ENCODE assay signal across 1 cellular context in the genomic region with DNA sequence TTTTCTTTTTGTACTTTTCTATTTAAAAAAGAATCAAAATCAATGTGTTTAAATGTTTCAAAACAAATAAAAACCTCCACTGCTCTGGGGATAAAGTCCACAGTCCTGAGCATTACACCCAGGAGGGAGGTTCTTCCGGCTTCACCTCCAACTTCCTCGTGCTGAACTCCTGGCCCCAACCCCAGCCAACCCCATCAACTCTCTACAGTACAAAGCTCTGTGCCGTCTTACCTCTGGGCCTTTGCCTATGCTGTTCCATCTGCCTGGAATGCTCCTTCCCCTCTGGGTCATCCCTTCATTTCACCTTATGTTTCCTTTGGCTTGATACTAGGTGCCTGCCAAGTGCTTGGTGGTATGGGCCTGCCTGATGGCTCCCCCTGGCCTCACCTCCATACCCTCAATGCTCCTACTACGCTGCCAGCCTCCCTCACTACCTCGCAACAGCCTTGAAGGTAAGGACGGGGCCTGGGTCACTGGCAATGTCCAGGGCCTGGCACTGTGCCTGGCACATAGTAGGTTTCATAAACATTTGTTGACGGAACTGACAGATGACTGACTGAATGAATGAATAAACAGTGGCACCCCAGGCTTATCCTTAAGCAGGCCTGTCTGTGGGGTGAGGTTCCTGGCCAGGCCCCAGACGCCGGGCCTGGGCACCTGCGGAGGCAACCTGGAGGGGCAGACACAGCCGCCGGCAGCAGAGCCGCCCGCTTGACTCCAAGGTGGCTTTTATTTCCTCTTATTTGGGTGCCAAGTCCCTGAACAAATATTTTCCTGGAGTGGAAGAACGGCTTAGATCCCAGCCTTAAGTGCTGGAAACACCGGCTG.
TF ChIP-seq lines count a peak whose summit lies in the region.

No MANE protein-coding gene starts in this region.

TF ChIP-seq in HepG2, 621 proteins besides CTCF, POLR2A, EP300 and RAD21 (continued from another document and continues in another):
- TF ChIP-seq, protein P1, sequence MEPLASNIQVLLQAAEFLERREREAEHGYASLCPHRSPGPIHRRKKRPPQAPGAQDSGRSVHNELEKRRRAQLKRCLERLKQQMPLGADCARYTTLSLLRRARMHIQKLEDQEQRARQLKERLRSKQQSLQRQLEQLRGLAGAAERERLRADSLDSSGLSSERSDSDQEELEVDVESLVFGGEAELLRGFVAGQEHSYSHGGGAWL (CRISPR knock-in tag; IDR thresholded peaks at IDR 0.05): no peak
- TF ChIP-seq PAF1 (CRISPR knock-in tag; IDR thresholded peaks at IDR 0.05) (no peak), ZNF552 (CRISPR knock-in tag; IDR thresholded peaks at IDR 0.05; ENCODE audit: borderline replicate concordance) (no peak; the same call in 1 of the 2 replicates), RBM39 (IDR thresholded peaks at IDR 0.05; ENCODE audit: low read depth, low read length, poor library complexity, severe bottlenecking) (no peak), ZSCAN30 (CRISPR knock-in tag; IDR thresholded peaks at IDR 0.05) (no peak), HOXA7 (CRISPR knock-in tag; IDR thresholded peaks at IDR 0.05) (no peak), GABPB1 (CRISPR knock-in tag; IDR thresholded peaks at IDR 0.05) (peak; percentile 70), SNAPC2 (CRISPR knock-in tag; IDR thresholded peaks at IDR 0.05) (peak; percentile 90), ZFP82 (CRISPR knock-in tag; IDR thresholded peaks at IDR 0.05; ENCODE audit: borderline replicate concordance) (no peak), ZNF720 (CRISPR knock-in tag; IDR thresholded peaks at IDR 0.05) (no peak), ZMYM3 (CRISPR knock-in tag; IDR thresholded peaks at IDR 0.05) (peak; percentile 99), SETDB1 (CRISPR knock-in tag; IDR thresholded peaks at IDR 0.05; ENCODE audit: borderline replicate concordance) (no peak), KMT2B (CRISPR knock-in tag; IDR thresholded peaks at IDR 0.05) (no peak), SMAD1 (CRISPR knock-in tag; IDR thresholded peaks at IDR 0.05; ENCODE audit: borderline replicate concordance, low read depth) (no peak), MEF2D (CRISPR knock-in tag; IDR thresholded peaks at IDR 0.05) (peak; percentile 54), PHB2 (IDR thresholded peaks at IDR 0.05; ENCODE audit: partially characterized antibody) (no peak), ZNF432 (CRISPR knock-in tag; IDR thresholded peaks at IDR 0.05; ENCODE audit: borderline replicate concordance) (no peak), REPIN1 (CRISPR knock-in tag; IDR thresholded peaks at IDR 0.05; ENCODE audit: borderline replicate concordance, low read depth) (peak; percentile 38; the same call in 1 of the 2 replicates), ZNF709 (CRISPR knock-in tag; IDR thresholded peaks at IDR 0.05) (peak; percentile 30; the same call in 1 of the 2 replicates), ZSCAN12 (CRISPR knock-in tag; IDR thresholded peaks at IDR 0.05) (no peak), ZC3H4 (CRISPR knock-in tag; IDR thresholded peaks at IDR 0.05; ENCODE audit: borderline replicate concordance) (no peak), ZNF224 (CRISPR knock-in tag; IDR thresholded peaks at IDR 0.05) (no peak), ZNF496 (CRISPR knock-in tag; IDR thresholded peaks at IDR 0.05; ENCODE audit: insufficient replicate concordance) (no peak), TBX2 (CRISPR knock-in tag; IDR thresholded peaks at IDR 0.05; ENCODE audit: borderline replicate concordance) (peak; percentile 81; the same call in 1 of the 2 replicates), GTF2F1 (IDR thresholded peaks at IDR 0.05; ENCODE audit: low read length) (no peak), ZNF451 (CRISPR knock-in tag; IDR thresholded peaks at IDR 0.05) (peak; percentile 61; the same call in 1 of the 2 replicates), HDAC1 (CRISPR knock-in tag; IDR thresholded peaks at IDR 0.05) (peak; percentile 87), FOXJ3 (CRISPR knock-in tag; IDR thresholded peaks at IDR 0.05; ENCODE audit: borderline replicate concordance) (peak; percentile 49; the same call in 1 of the 2 replicates), HNRNPUL1 (IDR thresholded peaks at IDR 0.05; ENCODE audit: low read depth, low read length) (no peak), RCOR2 (CRISPR knock-in tag; IDR thresholded peaks at IDR 0.05) (peak; percentile 97), ELF4 (CRISPR knock-in tag; IDR thresholded peaks at IDR 0.05; ENCODE audit: borderline replicate concordance) (peak; percentile 97), ZNF841 (CRISPR knock-in tag; IDR thresholded peaks at IDR 0.05; ENCODE audit: borderline replicate concordance) (no peak), IKZF1 (IDR thresholded peaks at IDR 0.05) (no peak), ZBTB3 (CRISPR knock-in tag; IDR thresholded peaks at IDR 0.05; ENCODE audit: borderline replicate concordance, low read depth) (0 out of 2 replicates have a peak, but pooled peaks have one; percentile 62), ZBTB21 (CRISPR knock-in tag; IDR thresholded peaks at IDR 0.05) (no peak), U2AF1 (optimal IDR thresholded peaks at IDR 0.05; ENCODE audit: low read depth, low read length) (no peak), THAP11 (CRISPR knock-in tag; IDR thresholded peaks at IDR 0.05) (peak; percentile 61; the same call in 1 of the 2 replicates), TAF1 (CRISPR knock-in tag; IDR thresholded peaks at IDR 0.05) (no peak), ZNF746 (CRISPR knock-in tag; IDR thresholded peaks at IDR 0.05) (peak; percentile 74; the same call in 1 of the 2 replicates), ZNF17 (CRISPR knock-in tag; IDR thresholded peaks at IDR 0.05) (no peak), TMF1 (CRISPR knock-in tag; IDR thresholded peaks at IDR 0.05; ENCODE audit: low read depth) (no peak), MBD4 (IDR thresholded peaks at IDR 0.05; ENCODE audit: borderline replicate concordance, low read length) (no peak; the same call in 1 of the 2 replicates), ZNF549 (CRISPR knock-in tag; IDR thresholded peaks at IDR 0.05) (no peak)
- TF ChIP-seq, protein P2, sequence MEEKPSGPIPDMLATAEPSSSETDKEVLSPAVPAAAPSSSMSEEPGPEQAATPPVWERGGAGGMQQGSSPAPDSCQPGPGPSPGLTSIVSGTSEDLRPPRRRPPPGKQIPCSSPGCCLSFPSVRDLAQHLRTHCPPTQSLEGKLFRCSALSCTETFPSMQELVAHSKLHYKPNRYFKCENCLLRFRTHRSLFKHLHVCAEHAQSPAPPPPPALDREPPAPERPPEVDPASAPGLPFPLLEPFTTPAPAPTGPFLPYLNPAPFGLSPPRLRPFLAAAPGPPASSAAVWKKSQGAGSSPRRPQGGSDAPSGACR (CRISPR knock-in tag; IDR thresholded peaks at IDR 0.05): no peak
- TF ChIP-seq, protein P3, sequence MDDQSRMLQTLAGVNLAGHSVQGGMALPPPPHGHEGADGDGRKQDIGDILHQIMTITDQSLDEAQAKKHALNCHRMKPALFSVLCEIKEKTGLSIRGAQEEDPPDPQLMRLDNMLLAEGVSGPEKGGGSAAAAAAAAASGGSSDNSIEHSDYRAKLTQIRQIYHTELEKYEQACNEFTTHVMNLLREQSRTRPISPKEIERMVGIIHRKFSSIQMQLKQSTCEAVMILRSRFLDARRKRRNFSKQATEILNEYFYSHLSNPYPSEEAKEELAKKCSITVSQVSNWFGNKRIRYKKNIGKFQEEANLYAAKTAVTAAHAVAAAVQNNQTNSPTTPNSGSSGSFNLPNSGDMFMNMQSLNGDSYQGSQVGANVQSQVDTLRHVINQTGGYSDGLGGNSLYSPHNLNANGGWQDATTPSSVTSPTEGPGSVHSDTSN (CRISPR knock-in tag; IDR thresholded peaks at IDR 0.05; ENCODE audit: borderline replicate concordance): no peak
- TF ChIP-seq, protein P4, sequence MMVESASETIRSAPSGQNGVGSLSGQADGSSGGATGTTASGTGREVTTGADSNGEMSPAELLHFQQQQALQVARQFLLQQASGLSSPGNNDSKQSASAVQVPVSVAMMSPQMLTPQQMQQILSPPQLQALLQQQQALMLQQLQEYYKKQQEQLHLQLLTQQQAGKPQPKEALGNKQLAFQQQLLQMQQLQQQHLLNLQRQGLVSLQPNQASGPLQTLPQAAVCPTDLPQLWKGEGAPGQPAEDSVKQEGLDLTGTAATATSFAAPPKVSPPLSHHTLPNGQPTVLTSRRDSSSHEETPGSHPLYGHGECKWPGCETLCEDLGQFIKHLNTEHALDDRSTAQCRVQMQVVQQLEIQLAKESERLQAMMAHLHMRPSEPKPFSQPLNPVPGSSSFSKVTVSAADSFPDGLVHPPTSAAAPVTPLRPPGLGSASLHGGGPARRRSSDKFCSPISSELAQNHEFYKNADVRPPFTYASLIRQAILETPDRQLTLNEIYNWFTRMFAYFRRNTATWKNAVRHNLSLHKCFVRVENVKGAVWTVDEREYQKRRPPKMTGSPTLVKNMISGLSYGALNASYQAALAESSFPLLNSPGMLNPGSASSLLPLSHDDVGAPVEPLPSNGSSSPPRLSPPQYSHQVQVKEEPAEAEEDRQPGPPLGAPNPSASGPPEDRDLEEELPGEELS (CRISPR knock-in tag; IDR thresholded peaks at IDR 0.05): peak; percentile 78
- TF ChIP-seq, protein P5, sequence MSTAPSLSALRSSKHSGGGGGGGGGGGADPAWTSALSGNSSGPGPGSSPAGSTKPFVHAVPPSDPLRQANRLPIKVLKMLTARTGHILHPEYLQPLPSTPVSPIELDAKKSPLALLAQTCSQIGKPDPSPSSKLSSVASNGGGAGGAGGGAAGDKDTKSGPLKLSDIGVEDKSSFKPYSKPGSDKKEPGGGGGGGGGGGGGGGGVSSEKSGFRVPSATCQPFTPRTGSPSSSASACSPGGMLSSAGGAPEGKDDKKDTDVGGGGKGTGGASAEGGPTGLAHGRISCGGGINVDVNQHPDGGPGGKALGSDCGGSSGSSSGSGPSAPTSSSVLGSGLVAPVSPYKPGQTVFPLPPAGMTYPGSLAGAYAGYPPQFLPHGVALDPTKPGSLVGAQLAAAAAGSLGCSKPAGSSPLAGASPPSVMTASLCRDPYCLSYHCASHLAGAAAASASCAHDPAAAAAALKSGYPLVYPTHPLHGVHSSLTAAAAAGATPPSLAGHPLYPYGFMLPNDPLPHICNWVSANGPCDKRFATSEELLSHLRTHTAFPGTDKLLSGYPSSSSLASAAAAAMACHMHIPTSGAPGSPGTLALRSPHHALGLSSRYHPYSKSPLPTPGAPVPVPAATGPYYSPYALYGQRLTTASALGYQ (CRISPR knock-in tag; IDR thresholded peaks at IDR 0.05): no peak
- TF ChIP-seq, protein P6, sequence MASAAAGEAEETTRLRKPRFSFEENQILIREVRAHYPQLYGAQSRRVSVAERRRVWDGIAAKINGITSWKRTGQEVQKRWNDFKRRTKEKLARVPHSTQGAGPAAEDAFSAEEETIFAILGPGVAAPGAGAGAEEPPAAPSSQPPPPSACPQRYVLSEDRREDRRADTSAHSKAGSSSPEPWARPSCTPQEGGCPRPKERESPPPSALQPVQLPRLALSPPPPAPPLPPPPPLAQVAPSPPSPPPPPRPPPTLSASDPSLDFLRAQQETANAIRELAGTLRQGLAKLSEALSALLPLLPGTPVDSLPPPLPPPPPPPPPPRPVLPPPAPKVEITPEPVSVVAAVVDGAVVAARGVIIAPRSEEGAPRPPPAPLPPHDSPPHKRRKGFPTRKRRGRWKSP (CRISPR knock-in tag; IDR thresholded peaks at IDR 0.05): peak; percentile 71; the same call in 1 of the 2 replicates
- TF ChIP-seq, protein P7, sequence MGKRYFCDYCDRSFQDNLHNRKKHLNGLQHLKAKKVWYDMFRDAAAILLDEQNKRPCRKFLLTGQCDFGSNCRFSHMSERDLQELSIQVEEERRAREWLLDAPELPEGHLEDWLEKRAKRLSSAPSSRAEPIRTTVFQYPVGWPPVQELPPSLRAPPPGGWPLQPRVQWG (CRISPR knock-in tag; IDR thresholded peaks at IDR 0.05; ENCODE audit: borderline replicate concordance, low read depth): no peak
- TF ChIP-seq, protein P8, sequence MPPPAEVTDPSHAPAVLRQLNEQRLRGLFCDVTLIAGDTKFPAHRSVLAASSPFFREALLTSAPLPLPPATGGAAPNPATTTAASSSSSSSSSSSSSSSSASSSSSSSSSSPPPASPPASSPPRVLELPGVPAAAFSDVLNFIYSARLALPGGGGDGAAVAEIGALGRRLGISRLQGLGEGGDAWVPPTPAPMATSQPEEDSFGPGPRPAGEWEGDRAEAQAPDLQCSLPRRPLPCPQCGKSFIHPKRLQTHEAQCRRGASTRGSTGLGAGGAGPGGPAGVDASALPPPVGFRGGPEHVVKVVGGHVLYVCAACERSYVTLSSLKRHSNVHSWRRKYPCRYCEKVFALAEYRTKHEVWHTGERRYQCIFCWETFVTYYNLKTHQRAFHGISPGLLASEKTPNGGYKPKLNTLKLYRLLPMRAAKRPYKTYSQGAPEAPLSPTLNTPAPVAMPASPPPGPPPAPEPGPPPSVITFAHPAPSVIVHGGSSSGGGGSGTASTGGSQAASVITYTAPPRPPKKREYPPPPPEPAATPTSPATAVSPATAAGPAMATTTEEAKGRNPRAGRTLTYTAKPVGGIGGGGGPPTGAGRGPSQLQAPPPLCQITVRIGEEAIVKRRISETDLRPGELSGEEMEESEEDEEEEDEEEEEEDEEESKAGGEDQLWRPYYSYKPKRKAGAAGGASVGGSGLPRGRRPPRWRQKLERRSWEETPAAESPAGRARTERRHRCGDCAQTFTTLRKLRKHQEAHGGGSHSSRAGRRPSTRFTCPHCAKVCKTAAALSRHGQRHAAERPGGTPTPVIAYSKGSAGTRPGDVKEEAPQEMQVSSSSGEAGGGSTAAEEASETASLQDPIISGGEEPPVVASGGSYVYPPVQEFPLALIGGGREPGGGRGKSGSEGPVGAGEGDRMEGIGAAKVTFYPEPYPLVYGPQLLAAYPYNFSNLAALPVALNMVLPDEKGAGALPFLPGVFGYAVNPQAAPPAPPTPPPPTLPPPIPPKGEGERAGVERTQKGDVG (CRISPR knock-in tag; IDR thresholded peaks at IDR 0.05; ENCODE audit: borderline replicate concordance): peak; percentile 45; the same call in 1 of the 2 replicates
- TF ChIP-seq, protein P9, sequence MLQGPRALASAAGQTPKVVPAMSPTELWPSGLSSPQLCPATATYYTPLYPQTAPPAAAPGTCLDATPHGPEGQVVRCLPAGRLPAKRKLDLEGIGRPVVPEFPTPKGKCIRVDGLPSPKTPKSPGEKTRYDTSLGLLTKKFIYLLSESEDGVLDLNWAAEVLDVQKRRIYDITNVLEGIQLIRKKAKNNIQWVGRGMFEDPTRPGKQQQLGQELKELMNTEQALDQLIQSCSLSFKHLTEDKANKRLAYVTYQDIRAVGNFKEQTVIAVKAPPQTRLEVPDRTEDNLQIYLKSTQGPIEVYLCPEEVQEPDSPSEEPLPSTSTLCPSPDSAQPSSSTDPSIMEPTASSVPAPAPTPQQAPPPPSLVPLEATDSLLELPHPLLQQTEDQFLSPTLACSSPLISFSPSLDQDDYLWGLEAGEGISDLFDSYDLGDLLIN (CRISPR knock-in tag; IDR thresholded peaks at IDR 0.05; ENCODE audit: borderline replicate concordance): no peak
